In the genomic region with DNA sequence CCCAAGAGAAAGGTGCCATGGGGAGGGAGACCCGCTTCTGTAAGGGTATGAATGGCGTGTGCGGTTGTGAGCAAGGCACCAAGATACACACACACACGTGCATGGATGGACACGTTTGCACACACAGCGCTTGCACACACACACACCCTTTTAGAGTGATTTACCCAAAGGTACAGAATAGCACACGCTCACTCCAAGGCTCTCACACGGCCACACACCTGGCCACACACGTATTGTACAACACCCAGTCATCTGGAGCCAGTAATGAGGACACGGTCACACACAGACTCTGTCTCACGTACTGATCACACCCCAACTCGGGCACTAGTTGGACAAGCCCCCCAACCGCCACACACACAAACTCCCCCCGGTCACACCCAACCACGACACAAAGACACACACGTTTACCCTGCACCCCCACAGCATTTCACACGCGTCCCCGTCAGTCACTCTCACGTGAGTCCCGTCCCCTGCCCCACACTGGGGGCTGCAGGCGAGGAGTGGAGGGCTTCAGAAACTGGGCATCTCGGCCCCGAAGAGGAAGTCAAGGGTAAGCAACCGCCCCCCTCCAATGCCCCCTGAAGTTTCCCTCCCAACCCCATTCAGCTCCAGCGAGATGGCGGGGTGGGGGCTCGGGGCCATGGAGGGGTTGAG, we compare ENCODE assay signal across 10 cellular contexts. TPM values are rescaled to one million over a fixed set of nuclear protein-coding genes. Genes with fewer than 3 reads are reported as not detected.
DNase-seq lines count a peak whose midpoint lies in the region; ATAC-seq, FAIRE-seq and TF ChIP-seq lines count a peak whose summit lies in the region.
"Had no signal": no experiment of that assay in that cellular context is flagged by ENCODE, and none has a peak within 500 bp of the region (broad histone marks: within the 10 kb centered on the region; RNA-seq: fewer than 3 reads in every experiment).

No MANE protein-coding gene starts in this region.

- H2BK20ac ChIP-seq in H1 (ENCODE audit: low read length): 0 out of 2 replicates have a peak overlapping the region, but pooled peaks have one; percentile 40

- peaks cover 19% of the 10 kb centered on the region for H3K27me3 ChIP-seq in CD4-positive, CD25-positive, alpha-beta regulatory T cell (ENCODE audit: control insufficient read depth, insufficient read depth, low read length)
- H3K27me3 ChIP-seq in H1 (replicated peaks in 1 of 4; ENCODE audit: control insufficient read depth in 3 of 4, extremely low read depth in 1 of 4, insufficient read depth in 3 of 4, low read length in 3 of 4) (peaks cover 0 to 2% (median 0%) of the 10 kb centered on the region in 4 experiments; a peak in 2 of 7 replicates), ovary (no peaks in the 10 kb centered on the region)

- POLR2A ChIA-PET in H1 (lab: Charles Lee; ENCODE audit: partially characterized antibody): interaction anchor here (0.8 to 1.0 kb wide), 3 partner anchors 23 to 178 kb away, joined by 3 to 4 read pairs (median 3); no protein-coding TSS in a partner anchor

- no peak overlapping the region for H3K23ac ChIP-seq in H1 (ENCODE audit: insufficient read length)

- peak overlapping the region; percentile 91; the same call in 1 of the 2 replicates for H2BK12ac ChIP-seq in H1 (ENCODE audit: low read depth, low read length)

- no peak for ATAC-seq in CD4-positive, CD25-positive, alpha-beta regulatory T cell (ENCODE audit: low read depth in 2 of 2)
- ATAC-seq in HG03342 (IDR thresholded peaks at IDR 0.05; ENCODE audit: unreplicated experiment): no peak

- H3K36me3 Mint-ChIP-seq in CD4-positive, CD25-positive, alpha-beta regulatory T cell: no peaks in the 10 kb centered on the region
- H3K36me3 Mint-ChIP-seq in HFFc6 (ENCODE audit: low read depth): peaks cover 5% of the 10 kb centered on the region; the same call in 1 of the 2 replicates

- intact Hi-C loops in ovary (cut with DNase I): loop anchor here in 3 of 4 donors (5.0 to 10.0 kb wide), 5 partner anchors 52 to 459 kb away; partner anchors contain the start of gene MRPL4 (in 2 of the 3)

- CTCF ChIA-PET in H1 (lab: Charles Lee; ENCODE audit: partially characterized antibody): interaction anchor here (0.8 to 1.9 kb wide), 6 partner anchors 30 to 185 kb away, joined by 3 to 9 read pairs (median 4); partner anchors contain the start of gene EIF3G

- no peak overlapping the region for H4K5ac ChIP-seq in H1 (ENCODE audit: insufficient read length, low read depth, low read length)

- H3K18ac ChIP-seq in H1 (ENCODE audit: extremely low read depth, low read length): peak overlapping the region; percentile 88

- H3K23me2 ChIP-seq in H1 (ENCODE audit: low read depth, low read length): peaks cover 12% of the 10 kb centered on the region

- peaks cover 63% of the 10 kb centered on the region for H3K27me3 Mint-ChIP-seq in CD4-positive, CD25-positive, alpha-beta regulatory T cell
- peaks cover 41% of the 10 kb centered on the region for H3K27me3 Mint-ChIP-seq in HFFc6 (ENCODE audit: insufficient read depth)

- peak overlapping the region in 3 of 4 experiments; percentile 39 to 78 (median 40); a peak in 4 of 7 replicates for H3K9ac ChIP-seq in H1 (replicated peaks in 1 of 4; ENCODE audit: extremely low read depth in 1 of 4, low read depth in 3 of 4, low read length in 3 of 4)

- TF ChIP-seq POLR2A in H1 (IDR thresholded peaks at IDR 0.05; ENCODE audit: control extremely low read depth in 1 of 2, low read depth in 2 of 2, low read length in 2 of 2): no peak
- no peak for TF ChIP-seq POLR2A in ovary (IDR thresholded peaks at IDR 0.05)

- H3K4me3 Mint-ChIP-seq in CD4-positive, CD25-positive, alpha-beta regulatory T cell: peak overlapping the region; percentile 54 to 90 (median 83)
- H3K4me3 Mint-ChIP-seq in HFFc6: peak overlapping the region; percentile 4; the same call in 1 of the 2 replicates

- H3K27ac ChIP-seq in CD4-positive, CD25-positive, alpha-beta regulatory T cell (ENCODE audit: insufficient read depth, low read length, poor library complexity, severe bottlenecking): no peak overlapping the region
- H3K27ac ChIP-seq in H1 (ENCODE audit: low read depth, low read length) (no peak overlapping the region), ovary (peak overlapping the region in 1 of 2 donors; percentile 80)
- H3K27ac ChIP-seq: neutrophil had no signal

- H3K4ac ChIP-seq in H1 (replicated peaks; ENCODE audit: insufficient read length, low read depth, low read length): peak overlapping the region; percentile 2

- peak overlapping the region; percentile 47 for H4K8ac ChIP-seq in H1 (ENCODE audit: extremely low read depth, insufficient read depth, low read length)

- peaks cover 2 to 7% of the 10 kb centered on the region in 2 experiments for H4K20me1 ChIP-seq in H1 (replicated peaks in 1 of 2; ENCODE audit: control insufficient read depth in 1 of 2, insufficient read depth in 2 of 2, low read length in 2 of 2)

- H3K4me1 ChIP-seq in CD4-positive, CD25-positive, alpha-beta regulatory T cell (ENCODE audit: control insufficient read depth, insufficient read depth, low read length, poor library complexity, severe bottlenecking): peaks cover 31% of the 10 kb centered on the region
- H3K4me1 ChIP-seq in H1 (replicated peaks in 1 of 4; ENCODE audit: control insufficient read depth in 3 of 4, insufficient read depth in 4 of 4, low read length in 3 of 4) (peaks cover 4 to 14% (median 8%) of the 10 kb centered on the region in 4 experiments), ovary (ENCODE audit: insufficient read depth) (peaks cover 2% of the 10 kb centered on the region)

- no peak overlapping the region for H2BK120ac ChIP-seq in H1 (replicated peaks; ENCODE audit: low read depth, low read length)

- peak overlapping the region; percentile 88 for H4K91ac ChIP-seq in H1 (replicated peaks; ENCODE audit: insufficient read length, low read length)

- TF ChIP-seq CTCF in HFFc6 (IDR thresholded peaks at IDR 0.05) (no peak), H1 (IDR thresholded peaks at IDR 0.05; ENCODE audit: control extremely low read depth in 1 of 3, insufficient read depth in 1 of 3, low read depth in 1 of 3, low read length in 3 of 3) (no peak), ovary (IDR thresholded peaks at IDR 0.05) (no peak)

- H3K4me3 ChIP-seq in CD4-positive, CD25-positive, alpha-beta regulatory T cell (ENCODE audit: low read depth, low read length): no peak overlapping the region
- H3K4me3 ChIP-seq in H1 (ENCODE audit: extremely low read depth in 1 of 4, insufficient read depth in 2 of 4, low read depth in 3 of 4, low read length in 4 of 4): peak overlapping the region; percentile 67 to 83 (median 80)
- H3K4me3 ChIP-seq in ovary: peak overlapping the region; percentile 40

- no peak for TF ChIP-seq RAD21 in H1 (IDR thresholded peaks at IDR 0.05 in 1 of 2, conservative IDR thresholded peaks at IDR 0.05 in 1 of 2; ENCODE audit: low read depth in 2 of 2, low read length in 2 of 2)

- H2BK5ac ChIP-seq in H1 (ENCODE audit: low read depth, low read length): peak overlapping the region; percentile 76; the same call in 1 of the 2 replicates

- H2BK15ac ChIP-seq in H1 (ENCODE audit: low read length): peak overlapping the region; percentile 96

- no peaks in the 10 kb centered on the region for H3K9me3 ChIP-seq in CD4-positive, CD25-positive, alpha-beta regulatory T cell (ENCODE audit: control insufficient read depth in 2 of 2, low read length in 2 of 2)
- H3K9me3 ChIP-seq in H1 (ENCODE audit: insufficient read depth in 2 of 2, low read depth in 1 of 2, low read length in 1 of 2) (no peaks in the 10 kb centered on the region), ovary (no peaks in the 10 kb centered on the region)
- H3K9me3 ChIP-seq: neutrophil had no signal

- peak overlapping the region; percentile 97 for H2AK5ac ChIP-seq in H1 (ENCODE audit: low read depth, low read length)

- H3K27ac Mint-ChIP-seq in CD4-positive, CD25-positive, alpha-beta regulatory T cell: peak overlapping the region in 1 of 3 donors; percentile 58
- H3K27ac Mint-ChIP-seq in HFFc6: no peak overlapping the region

- H3K4me1 Mint-ChIP-seq in CD4-positive, CD25-positive, alpha-beta regulatory T cell: peaks cover 5 to 30% (median 25%) of the 10 kb centered on the region in 4 donors
- peaks cover 19% of the 10 kb centered on the region for H3K4me1 Mint-ChIP-seq in HFFc6 (ENCODE audit: low read depth)

- H3K79me2 ChIP-seq in H1 (ENCODE audit: control insufficient read depth in 1 of 2, insufficient read depth in 2 of 2, low read length in 2 of 2): peaks cover 0 to 30% of the 10 kb centered on the region in 2 experiments; a peak in 1 of 4 replicates

- H3K79me1 ChIP-seq in H1 (ENCODE audit: low read depth, low read length): no peaks in the 10 kb centered on the region; the same call in 1 of the 2 replicates

- no peak for TF ChIP-seq EP300 in H1 (IDR thresholded peaks at IDR 0.05; ENCODE audit: borderline replicate concordance in 1 of 2, low read depth in 2 of 2, low read length in 2 of 2)
- no peak for TF ChIP-seq EP300 in ovary (IDR thresholded peaks at IDR 0.05)

- peaks cover 0 to 12% (median 0%) of the 10 kb centered on the region in 7 donors for H3K9me3 Mint-ChIP-seq in CD4-positive, CD25-positive, alpha-beta regulatory T cell
- H3K9me3 Mint-ChIP-seq in HFFc6: no peaks in the 10 kb centered on the region

- H3K14ac ChIP-seq in H1 (ENCODE audit: insufficient read length): no peak overlapping the region

- no peak for FAIRE-seq in H1 (lab: Jason Lieb, UNC)

- H3K36me3 ChIP-seq in CD4-positive, CD25-positive, alpha-beta regulatory T cell (ENCODE audit: control insufficient read depth, insufficient read depth, low read length): no peaks in the 10 kb centered on the region
- H3K36me3 ChIP-seq in H1 (ENCODE audit: control insufficient read depth in 2 of 4, insufficient read depth in 4 of 4, low read length in 3 of 4) (no peaks in the 10 kb centered on the region), ovary (no peaks in the 10 kb centered on the region)
- H3K36me3 ChIP-seq: neutrophil had no signal

- 4% methylated on average over 22 of the region's 28 CpGs; no CpG with 5 or more reads in 1 of the 2 experiments for WGBS in H1 (ENCODE audit: extremely low coverage in 1 of 2, insufficient coverage in 1 of 2, insufficient read length in 1 of 2, insufficient replicate concordance in 2 of 2, low coverage in 1 of 2, low lambda C conversion rate in 2 of 2, missing lambda C conversion rate in 1 of 2), 2 experiments
- 1 to 2% (median 2%) methylated on average over 28 of the region's 28 CpGs for WGBS in ovary, 3 donors

- DNase-seq in CD4-positive, CD25-positive, alpha-beta regulatory T cell: no peak
- no peak for DNase-seq in HFFc6
- DNase-seq in H1 (ENCODE audit: low read depth in 1 of 2, low spot score in 2 of 2): peak in 1 of 2 experiments; percentile 59
- peak in 1 of 5 donors; percentile 16 for DNase-seq in ovary
- DNase-seq in DMS153 treated with DMSO at 0.1 percent for 48 hours (lab: John Stamatoyannopoulos, UW; ENCODE audit: unreplicated experiment): no peak
- no peak for DNase-seq in CD1c-positive myeloid dendritic cell (ENCODE audit: extremely low spot score)
- DNase-seq in LoVo (ENCODE audit: low spot score): no peak
- DNase-seq: SHP77 treated with DMSO at 0.1 percent for 48 hours had no signal

- H2AFZ ChIP-seq in H1 (ENCODE audit: low read length): no peak overlapping the region

- peak overlapping the region; percentile 49 for H3K56ac ChIP-seq in H1 (replicated peaks; ENCODE audit: insufficient read length, low read depth, low read length)

- H3K4me2 ChIP-seq in H1 (ENCODE audit: insufficient read depth in 1 of 2, low read depth in 2 of 2, low read length in 2 of 2): peak overlapping the region; percentile 85 to 98

RNA-seq across cellular contexts. Expression of gene OLFM2, which starts 0.8 kb away (rescaled TPM):
- total RNA-seq in CD4-positive, CD25-positive, alpha-beta regulatory T cell: 7.7 TPM
- 10 to 100 TPM; 14.2 to 22.4 (median 14.6) TPM for polyA plus RNA-seq in CD4-positive, CD25-positive, alpha-beta regulatory T cell
- total RNA-seq in HFFc6 (2021; fragmentation: NEBNext Ultra II Directional; extraction: Animal tissue kit (Norgen Biotek cat#: 25700)): 1 to 10 TPM; 1.9 to 7.0 (median 6.3) TPM
- total RNA-seq in H1 (2021; fragmentation: NEBNext Ultra II Directional; extraction: Animal tissue kit (Norgen Biotek cat#: 25700)): 68.2 and 72.0 TPM in 2 replicates
- polyA plus RNA-seq in H1 (2011; rRNA removed) (151 and 238 TPM in 2 replicates), ovary (1 to 10 TPM; 4.0 to 7.1 TPM)
- 133 TPM for polyA plus RNA-seq in H1 (2011; cell fraction: cytosol; rRNA removed)
- polyA plus RNA-seq in H1 (2011; cell fraction: nucleus; rRNA removed): 130 TPM
- 45.7 to 81.7 TPM (median 69.5 TPM) in 4 replicates for polyA plus RNA-seq in H1 (2012, experiment 1 of 2)
- 69.6 TPM for polyA plus RNA-seq in H1 (2012, experiment 2 of 2)
- polyA plus RNA-seq in H1 (2013, experiment 1 of 2): 86.9 TPM
- 91.1 TPM for polyA plus RNA-seq in H1 (2013, experiment 2 of 2)
- 61.1 and 62.1 TPM in 2 replicates for polyA minus RNA-seq in H1 (2011; rRNA and poly(A)+ RNA removed)
- polyA minus RNA-seq in H1 (2011; cell fraction: cytosol; rRNA and poly(A)+ RNA removed): 74.7 TPM
- polyA minus RNA-seq in H1 (2011; cell fraction: nucleus; rRNA and poly(A)+ RNA removed): 48.8 TPM
- total RNA-seq in ovary: 10 to 100 TPM in 5 of 7 donors, 1 to 10 TPM in 2; 3.9 to 19.3 (median 13.2) TPM
